ENCODE assay signal across 10 cellular contexts in genomic region chr7:43838201-43838659, GRCh38. TPM values are rescaled to one million over a fixed set of nuclear protein-coding genes. Genes with fewer than 3 reads are reported as not detected.
A peak's percentile ranks its signal among the peaks of the same experiment; 100 is the strongest.
DNase-seq lines count a peak whose midpoint lies in the region; FAIRE-seq and TF ChIP-seq lines count a peak whose summit lies in the region.
"Had no signal": no experiment of that assay in that cellular context is flagged by ENCODE, and none has a peak within 500 bp of the region (broad histone marks: within the 10 kb centered on the region; RNA-seq: fewer than 3 reads in every experiment).

No MANE protein-coding gene starts in this region.

- H3K27ac ChIP-seq in CD4-positive, alpha-beta memory T cell (ENCODE audit: low read depth, low read length), result peak overlapping the region; percentile 45

- CTCF ChIA-PET in CD4-positive, alpha-beta memory T cell (lab: Charles Lee; ENCODE audit: partially characterized antibody), result interaction anchor here (0.7 to 7.3 kb wide), 48 partner anchors 10 to 1900 kb away, joined by 3 to 71 read pairs (median 4); partner anchors contain the start of genes COA1, MRPL32, MRPS24 and PSMA2

- peaks cover 18 to 25% (median 21%) of the 10 kb centered on the region in 4 donors for H3K4me1 Mint-ChIP-seq in CD4-positive, alpha-beta memory T cell
- H3K4me1 Mint-ChIP-seq in osteocyte (ENCODE audit: unreplicated experiment), result peaks cover 6% of the 10 kb centered on the region
- peaks cover 16% of the 10 kb centered on the region for H3K4me1 Mint-ChIP-seq in activated T-helper 1 cell treated with anti-CD3 and anti-CD28 coated beads, Interleukin-12 subunit alpha, Interleukin-12 subunit beta, Interleukin-2, Interleukin-4 antibody, amounts not matched to agents 30 ng/mL and 10 ng/mL and 1 ng/mL, durations not matched to agents 14 hours and 24 hours and 36 hours (ENCODE audit: low read depth)

- H3K79me2 ChIP-seq in Loucy (ENCODE audit: insufficient read depth, low read length), result no peaks in the 10 kb centered on the region

- H3K9ac ChIP-seq in Loucy (ENCODE audit: low read depth, low read length, poor library complexity, severe bottlenecking), result peak overlapping the region; percentile 62

- H3K9me2 ChIP-seq in Loucy (replicated peaks; ENCODE audit: low read depth, low read length), result no peaks in the 10 kb centered on the region

- no peaks in the 10 kb centered on the region for H3K9me3 ChIP-seq in CD4-positive, alpha-beta memory T cell (ENCODE audit: control insufficient read depth in 1 of 2, low read length in 2 of 2)
- no peaks in the 10 kb centered on the region for H3K9me3 ChIP-seq in Loucy (ENCODE audit: insufficient read depth, low read depth, low read length)

- no peaks in the 10 kb centered on the region for H3K27me3 ChIP-seq in CD4-positive, alpha-beta memory T cell (ENCODE audit: insufficient read depth, low read length)
- H3K27me3 ChIP-seq in Loucy (ENCODE audit: insufficient read depth, low read length, poor library complexity, severe bottlenecking), result no peaks in the 10 kb centered on the region

- peak overlapping the region; percentile 96 for H2AFZ ChIP-seq in Loucy (ENCODE audit: low read length)

- peaks cover 14% of the 10 kb centered on the region for H3K4me1 ChIP-seq in CD4-positive, alpha-beta memory T cell (ENCODE audit: insufficient read depth, low read length)
- no peaks in the 10 kb centered on the region for H3K4me1 ChIP-seq in Loucy (ENCODE audit: insufficient read depth, low read length, poor library complexity, severe bottlenecking)

- H3K4me2 ChIP-seq in Loucy (ENCODE audit: low read depth, low read length, poor library complexity, severe bottlenecking), result peak overlapping the region; percentile 77

- no peak for DNase-seq in CD4-positive, alpha-beta memory T cell
- no peak for DNase-seq in epithelial cell of proximal tubule (ENCODE audit: low read depth)
- no peak for DNase-seq in osteocyte (ENCODE audit: extremely low spot score, unreplicated experiment)
- DNase-seq in NCI-H774 (lab: John Stamatoyannopoulos, UW), result no peak
- no peak for DNase-seq in SK-N-DZ (ENCODE audit: low spot score)
- no peak for DNase-seq in frontal cortex (ENCODE audit: low spot score in 2 of 2)
- no peak for DNase-seq in activated T-helper 1 cell treated with anti-CD3 and anti-CD28 coated beads, Interleukin-12 subunit alpha, Interleukin-12 subunit beta, Interleukin-2, Interleukin-4 antibody, amounts not matched to agents 30 ng/mL and 10 ng/mL and 1 ng/mL, durations not matched to agents 14 hours and 24 hours and 36 hours (ENCODE audit: low spot score)

- H3K27ac Mint-ChIP-seq in CD4-positive, alpha-beta memory T cell, result peak overlapping the region in 5 of 7 donors; percentile 31 to 89 (median 65)
- H3K27ac Mint-ChIP-seq in osteocyte (ENCODE audit: unreplicated experiment), result no peak overlapping the region
- no peak overlapping the region for H3K27ac Mint-ChIP-seq in activated T-helper 1 cell treated with anti-CD3 and anti-CD28 coated beads, Interleukin-12 subunit alpha, Interleukin-12 subunit beta, Interleukin-2, Interleukin-4 antibody, amounts not matched to agents 30 ng/mL and 10 ng/mL and 1 ng/mL, durations not matched to agents 14 hours and 24 hours and 36 hours

- no peaks in the 10 kb centered on the region for H4K20me1 ChIP-seq in Loucy (ENCODE audit: insufficient read depth, low read length, poor library complexity, severe bottlenecking)

- H3F3A ChIP-seq in Loucy (ENCODE audit: low read depth), result no peaks in the 10 kb centered on the region; the same call in 1 of the 2 replicates

- TF ChIP-seq CTCF in Loucy (conservative IDR thresholded peaks at IDR 0.05; ENCODE audit: low read length), result no peak
- no peak for TF ChIP-seq CTCF in epithelial cell of proximal tubule (conservative IDR thresholded peaks at IDR 0.05; ENCODE audit: low read depth, low read length)
- TF ChIP-seq CTCF in osteocyte (IDR thresholded peaks at IDR 0.05), result no peak

- H3K36me3 ChIP-seq in CD4-positive, alpha-beta memory T cell (ENCODE audit: insufficient read depth, low read length), result no peaks in the 10 kb centered on the region
- no peaks in the 10 kb centered on the region for H3K36me3 ChIP-seq in Loucy (ENCODE audit: insufficient read depth, low read length)

- H3K36me3 Mint-ChIP-seq in CD4-positive, alpha-beta memory T cell, result no peaks in the 10 kb centered on the region
- H3K36me3 Mint-ChIP-seq in osteocyte (ENCODE audit: unreplicated experiment), result no peaks in the 10 kb centered on the region
- no peaks in the 10 kb centered on the region for H3K36me3 Mint-ChIP-seq in activated T-helper 1 cell treated with anti-CD3 and anti-CD28 coated beads, Interleukin-12 subunit alpha, Interleukin-12 subunit beta, Interleukin-2, Interleukin-4 antibody, amounts not matched to agents 30 ng/mL and 10 ng/mL and 1 ng/mL, durations not matched to agents 14 hours and 24 hours and 36 hours (ENCODE audit: low read depth)

- H3K27me3 Mint-ChIP-seq in CD4-positive, alpha-beta memory T cell, result peaks cover 0 to 2% of the 10 kb centered on the region in 2 donors
- H3K27me3 Mint-ChIP-seq in osteocyte (ENCODE audit: unreplicated experiment), result peaks cover 13% of the 10 kb centered on the region
- peaks cover 4% of the 10 kb centered on the region for H3K27me3 Mint-ChIP-seq in activated T-helper 1 cell treated with anti-CD3 and anti-CD28 coated beads, Interleukin-12 subunit alpha, Interleukin-12 subunit beta, Interleukin-2, Interleukin-4 antibody, amounts not matched to agents 30 ng/mL and 10 ng/mL and 1 ng/mL, durations not matched to agents 14 hours and 24 hours and 36 hours (ENCODE audit: insufficient read depth)

- intact Hi-C loops in CD4-positive, alpha-beta memory T cell (cut with micrococcal nuclease), result loop anchor here (2.0 to 5.0 kb wide), 4 partner anchors 117 to 905 kb away; partner anchors contain the start of genes MRPL32 and PSMA2
- intact Hi-C loops in activated T-helper 1 cell treated with anti-CD3 and anti-CD28 coated beads, Interleukin-12 subunit alpha, Interleukin-12 subunit beta, Interleukin-2, Interleukin-4 antibody, amounts not matched to agents 30 ng/mL and 10 ng/mL and 1 ng/mL, durations not matched to agents 14 hours and 24 hours and 36 hours (cut with micrococcal nuclease), result loop anchor here (1.0 to 10.0 kb wide), 9 partner anchors 109 to 1896 kb away; partner anchors contain the start of gene COA1

- no peak for FAIRE-seq in frontal cortex (lab: Jason Lieb, UNC)
- FAIRE-seq: urothelium cell line had no signal

- peak overlapping the region in 3 of 8 donors; percentile 77 to 84 (median 77) for H3K4me3 Mint-ChIP-seq in CD4-positive, alpha-beta memory T cell
- peak overlapping the region; percentile 61 for H3K4me3 Mint-ChIP-seq in osteocyte (ENCODE audit: unreplicated experiment)
- H3K4me3 Mint-ChIP-seq in activated T-helper 1 cell treated with anti-CD3 and anti-CD28 coated beads, Interleukin-12 subunit alpha, Interleukin-12 subunit beta, Interleukin-2, Interleukin-4 antibody, amounts not matched to agents 30 ng/mL and 10 ng/mL and 1 ng/mL, durations not matched to agents 14 hours and 24 hours and 36 hours, result no peak overlapping the region

- H3K4me3 ChIP-seq in CD4-positive, alpha-beta memory T cell (ENCODE audit: low read length in 2 of 2), result no peak overlapping the region
- H3K4me3 ChIP-seq in Loucy (ENCODE audit: low read length, poor library complexity, severe bottlenecking), result peak overlapping the region; percentile 67
- peak overlapping the region; percentile 49 for H3K4me3 ChIP-seq in epithelial cell of proximal tubule (ENCODE audit: low read depth, low read length)

- H3K9me3 Mint-ChIP-seq in CD4-positive, alpha-beta memory T cell, result no peaks in the 10 kb centered on the region
- H3K9me3 Mint-ChIP-seq in osteocyte (ENCODE audit: unreplicated experiment), result no peaks in the 10 kb centered on the region
- H3K9me3 Mint-ChIP-seq in activated T-helper 1 cell treated with anti-CD3 and anti-CD28 coated beads, Interleukin-12 subunit alpha, Interleukin-12 subunit beta, Interleukin-2, Interleukin-4 antibody, amounts not matched to agents 30 ng/mL and 10 ng/mL and 1 ng/mL, durations not matched to agents 14 hours and 24 hours and 36 hours, result peaks cover 7% of the 10 kb centered on the region
- H3K9me3 Mint-ChIP-seq: activated CD4-positive, alpha-beta memory T cell treated with anti-CD3 and anti-CD28 coated beads for 36 hours had no signal

- POLR2A ChIA-PET in CD4-positive, alpha-beta memory T cell (lab: Charles Lee; ENCODE audit: partially characterized antibody), result interaction anchor here (1.6 to 3.0 kb wide), 2 partner anchors 31 to 255 kb away, joined by 8 to 19 read pairs; partner anchors contain the start of genes MRPS24 and STK17A

RNA-seq across cellular contexts. Expression of gene MRPS24, which starts 31.1 kb away (rescaled TPM):
- total RNA-seq in CD4-positive, alpha-beta memory T cell, result 10 to 100 TPM; 52.2 to 52.7 TPM
- polyA plus RNA-seq in CD4-positive, alpha-beta memory T cell, result 100 to 1,000 TPM; 130 to 136 TPM
- 156 and 225 TPM in 2 replicates for total RNA-seq in epithelial cell of proximal tubule
- total RNA-seq in osteocyte, result 90.5 and 90.7 TPM in 2 replicates
- polyA plus RNA-seq in SK-N-DZ (2014; cell fraction: cytosol; rRNA removed), result 151 and 153 TPM in 2 replicates
- polyA plus RNA-seq in SK-N-DZ (2014; cell fraction: nucleus; rRNA removed), result 78.2 and 108 TPM in 2 replicates
- 25.3 TPM for total RNA-seq in frontal cortex
- 118 and 125 TPM in 2 replicates for total RNA-seq in activated T-helper 1 cell treated with anti-CD3 and anti-CD28 coated beads, Interleukin-12 subunit alpha, Interleukin-12 subunit beta, Interleukin-2, Interleukin-4 antibody, amounts not matched to agents 30 ng/mL and 10 ng/mL and 1 ng/mL, durations not matched to agents 14 hours and 24 hours and 36 hours

Comparison
In these comparisons a context has a peak if more than half of its experiments do, and no peak if none do; other contexts are left out.
1. H3K4me3 ChIP-seq: peak in Loucy (single experiment) and epithelial cell of proximal tubule (single experiment); none in CD4-positive, alpha-beta memory T cell (0 of 2).
2. H3K27ac Mint-ChIP-seq: peak in CD4-positive, alpha-beta memory T cell (5 of 7); none in osteocyte (single experiment) and activated T-helper 1 cell treated with anti-CD3 and anti-CD28 coated beads, Interleukin-12 subunit alpha, Interleukin-12 subunit beta, Interleukin-2, Interleukin-4 antibody, amounts not matched to agents 30 ng/mL and 10 ng/mL and 1 ng/mL, durations not matched to agents 14 hours and 24 hours and 36 hours (single experiment).